ENCODE assay signal across 26 cellular contexts in genomic region chr9:124914753-124915405, GRCh38.
"Had no signal": no experiment of that assay in that cellular context is flagged by ENCODE, and none has a peak within 500 bp of the region (broad histone marks: within the 10 kb centered on the region; RNA-seq: fewer than 3 reads in every experiment).

No MANE protein-coding gene starts in this region.

- H3K36me3 ChIP-seq: ovary had no signal

- ATAC-seq: effector memory CD8-positive, alpha-beta T cell; left ventricle myocardium superior; lower lobe of right lung; right lobe of liver; stimulated activated memory B cell treated with anti-CD40 and anti-IgM and Interleukin-4, amounts not matched to agents 10 μg/mL and 1 μg/mL and 100 μg/mL, for 72 hours; stimulated activated naive CD8-positive, alpha-beta T cell treated with anti-CD3 and anti-CD28 coated beads, Interleukin-15, Interleukin-2, amounts not matched to agents 100 U/mL and 50 U/mL, for 24 hours had no signal

- H3K4me3 Mint-ChIP-seq: effector memory CD8-positive, alpha-beta T cell; memory B cell; nephron; stimulated activated memory B cell treated with anti-CD40 and anti-IgM and Interleukin-4, amounts not matched to agents 10 μg/mL and 1 μg/mL and 100 μg/mL, for 72 hours; type B pancreatic cell had no signal

- H3K4me1 Mint-ChIP-seq: memory B cell; nephron; stimulated activated memory B cell treated with anti-CD40 and anti-IgM and Interleukin-4, amounts not matched to agents 10 μg/mL and 1 μg/mL and 100 μg/mL, for 72 hours had no signal

- H3K27me3 Mint-ChIP-seq: effector memory CD8-positive, alpha-beta T cell; memory B cell; stimulated activated memory B cell treated with anti-CD40 and anti-IgM and Interleukin-4, amounts not matched to agents 10 μg/mL and 1 μg/mL and 100 μg/mL, for 72 hours; type B pancreatic cell had no signal

- H3K9me3 ChIP-seq: esophagus squamous epithelium, gastrocnemius medialis, lower lobe of right lung, ovary, right lobe of liver, testis, tibial artery had no signal

- H3K27ac ChIP-seq: esophagus squamous epithelium, lower lobe of right lung, ovary, right lobe of liver, testis, tibial artery had no signal

- H3K27ac Mint-ChIP-seq: memory B cell; nephron; stimulated activated memory B cell treated with anti-CD40 and anti-IgM and Interleukin-4, amounts not matched to agents 10 μg/mL and 1 μg/mL and 100 μg/mL, for 72 hours; type B pancreatic cell had no signal

- H3K9me3 Mint-ChIP-seq: effector memory CD8-positive, alpha-beta T cell; memory B cell; nephron; stimulated activated memory B cell treated with anti-CD40 and anti-IgM and Interleukin-4, amounts not matched to agents 10 μg/mL and 1 μg/mL and 100 μg/mL, for 72 hours; type B pancreatic cell had no signal

- H3K27me3 ChIP-seq: esophagus squamous epithelium, gastrocnemius medialis, ovary, right lobe of liver, testis, tibial artery had no signal

- H3K4me1 ChIP-seq: esophagus squamous epithelium, lower lobe of right lung, right lobe of liver, testis, tibial artery had no signal

- DNase-seq: cerebellar nuclear complex; cortex of kidney; effector memory CD8-positive, alpha-beta T cell; erythroblast; esophagus squamous epithelium; head of caudate nucleus; left ventricle myocardium superior; lower lobe of right lung; occipital lobe; ovary; posterior cingulate gyrus; retina; right lobe of liver; stimulated activated CD4-positive, alpha-beta T cell treated with anti-CD3 and anti-CD28 coated beads, Interleukin-2, amount 100 ng/mL, for 24 hours; stimulated activated CD4-positive, alpha-beta T cell treated with anti-CD3 and anti-CD28 coated beads, Interleukin-4, amount 100 ng/mL, for 24 hours; stimulated activated naive CD8-positive, alpha-beta T cell treated with anti-CD3 and anti-CD28 coated beads, Interleukin-15, Interleukin-2, amounts not matched to agents 100 U/mL and 50 U/mL, for 24 hours; substantia nigra; testis; tibial artery had no signal

- H3K4me3 ChIP-seq: esophagus squamous epithelium, gastrocnemius medialis, lower lobe of right lung, ovary, right lobe of liver, testis, tibial artery had no signal

- FAIRE-seq: endometrium, keratinocyte had no signal
